7 cellular contexts compared by ENCODE assay signal in the genomic region with DNA sequence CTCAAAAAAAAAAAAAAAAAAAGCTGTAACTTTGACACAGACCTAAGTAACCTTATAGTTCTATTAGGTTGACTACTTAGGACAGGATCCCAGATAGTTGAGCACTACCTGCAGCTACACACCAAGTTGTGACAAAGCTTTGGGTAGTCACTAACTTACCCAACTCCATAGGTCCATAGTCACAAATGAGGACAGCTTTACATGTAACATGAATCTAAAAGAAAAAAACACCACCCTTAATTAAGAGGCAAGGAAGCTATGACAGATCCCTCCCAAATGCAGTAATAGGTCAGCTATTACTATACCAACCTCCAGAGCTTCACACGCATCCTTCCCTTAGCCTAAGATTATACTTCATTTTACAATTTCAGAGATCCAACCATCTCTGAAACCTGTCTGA. TPM values are rescaled to one million over a fixed set of nuclear protein-coding genes. Genes with fewer than 3 reads are reported as not detected.
DNase-seq lines count a peak whose midpoint lies in the region; ATAC-seq and TF ChIP-seq lines count a peak whose summit lies in the region.

No MANE protein-coding gene starts in this region.

- peak overlapping the region; percentile 10 to 82 (median 77); a peak in 5 of 7 replicates for H3K27ac Mint-ChIP-seq in H9

- H3K18ac ChIP-seq in H9 (ENCODE audit: insufficient read length, low read depth, low read length) = no peak overlapping the region

- peaks cover 33 to 59% (median 45%) of the 10 kb centered on the region in 3 experiments for H3K36me3 Mint-ChIP-seq in H9 (ENCODE audit: insufficient read depth in 1 of 3, low read depth in 3 of 3)

- DNase-seq in H9 = no peak
- no peak for DNase-seq in SJSA1 (ENCODE audit: low read depth in 1 of 2, low spot score in 2 of 2)
- no peak for DNase-seq in testis
- DNase-seq in left ventricle myocardium inferior = no peak
- DNase-seq in left cardiac atrium = no peak

- no peak for ATAC-seq in left cardiac atrium

- no peak overlapping the region for H3K23ac ChIP-seq in H9 (ENCODE audit: insufficient read length, low read depth, low read length)

- no peak overlapping the region for H2AK5ac ChIP-seq in H9 (ENCODE audit: insufficient read length, low read length)

- no peak overlapping the region for H4K8ac ChIP-seq in H9 (replicated peaks; ENCODE audit: insufficient read length, low read depth, low read length)

- no peak overlapping the region for H2BK5ac ChIP-seq in H9 (ENCODE audit: insufficient read length, low read length)

- intact Hi-C loops in testis (cut with DNase I; ENCODE audit: low total_unique reads) (no loop called here), left ventricle myocardium inferior (cut with micrococcal nuclease) (no loop called here), left cardiac atrium (cut with DNase I) (no loop called here)

- TF ChIP-seq CTCF in H9 (conservative IDR thresholded peaks at IDR 0.05) (no peak), testis (IDR thresholded peaks at IDR 0.05) (no peak), left ventricle myocardium inferior (IDR thresholded peaks at IDR 0.05; ENCODE audit: borderline replicate concordance) (no peak)

- no peak overlapping the region for H2BK120ac ChIP-seq in H9 (ENCODE audit: low read depth, low read length, poor library complexity, severe bottlenecking)

- peaks cover 19 to 24% of the 10 kb centered on the region in 2 experiments for H3K4me1 Mint-ChIP-seq in H9

- H3T11ph ChIP-seq in H9 (ENCODE audit: low read length) = no peak overlapping the region

- H3K36me3 ChIP-seq in SJSA1 (peaks cover 56% of the 10 kb centered on the region), esophagus (ENCODE audit: control insufficient read depth in 2 of 2, insufficient read depth in 2 of 2, low read length in 1 of 2) (peaks cover 9 to 21% of the 10 kb centered on the region in 2 donors), testis (ENCODE audit: low read depth, missing control alignments) (no peaks in the 10 kb centered on the region), left ventricle myocardium inferior (peaks cover 48% of the 10 kb centered on the region)

- no peak overlapping the region for H2BK15ac ChIP-seq in H9 (ENCODE audit: low read depth, low read length)

- no peak overlapping the region for H4K5ac ChIP-seq in H9 (ENCODE audit: insufficient read length, low read depth, low read length)

- H3K27ac ChIP-seq in H9 (ENCODE audit: insufficient read length, low read depth, low read length) (no peak overlapping the region), SJSA1 (no peak overlapping the region), esophagus (ENCODE audit: low read depth in 2 of 2, low read length in 1 of 2) (no peak overlapping the region), skin epidermis (peak overlapping the region in 4 of 21 experiments; percentile 7 to 96 (median 17)), testis (no peak overlapping the region), left ventricle myocardium inferior (replicated peaks) (no peak overlapping the region)

- no CpG with 5 or more reads among the region's 1 CpG for WGBS in H9 (ENCODE audit: extremely low coverage, insufficient read length, low lambda C conversion rate)
- 73 to 75% methylated on average over 1 of the region's 1 CpG for WGBS in esophagus, 2 donors
- 87 to 96% methylated on average over 1 of the region's 1 CpG for WGBS in testis, 2 donors

- H3K9me3 ChIP-seq in H9 (ENCODE audit: control insufficient read depth, low read depth, low read length) = no peaks in the 10 kb centered on the region
- H3K9me3 ChIP-seq in SJSA1 (replicated peaks) = no peaks in the 10 kb centered on the region
- no peaks in the 10 kb centered on the region for H3K9me3 ChIP-seq in esophagus (ENCODE audit: control insufficient read depth in 2 of 2, insufficient read depth in 1 of 2, low read depth in 1 of 2, low read length in 1 of 2)
- no peaks in the 10 kb centered on the region for H3K9me3 ChIP-seq in testis
- H3K9me3 ChIP-seq in left ventricle myocardium inferior (replicated peaks) = no peaks in the 10 kb centered on the region

- peaks cover 16% of the 10 kb centered on the region; the same call in 1 of the 2 replicates for H3K79me2 ChIP-seq in H9 (ENCODE audit: insufficient read depth, low read length)

- peak overlapping the region; percentile 98 for H3K4me2 ChIP-seq in H9 (ENCODE audit: insufficient read depth, insufficient read length, low read length)

- peaks cover 17% of the 10 kb centered on the region for H3K23me2 ChIP-seq in H9 (ENCODE audit: insufficient read length, low read depth, low read length, poor library complexity, severe bottlenecking)

- peak overlapping the region; percentile 4 for H3K9ac ChIP-seq in H9 (ENCODE audit: extremely low read depth, insufficient read length, low read length)

- H2AFZ ChIP-seq in H9 (ENCODE audit: low read length) = no peak overlapping the region

- H3K9me3 Mint-ChIP-seq in H9 = no peaks in the 10 kb centered on the region; a peak in 1 of 5 replicates

- H3K4ac ChIP-seq in H9 (ENCODE audit: low read depth, low read length) = no peak overlapping the region

- H3K27me3 ChIP-seq in H9 (ENCODE audit: insufficient read depth, low read length) (no peaks in the 10 kb centered on the region), SJSA1 (replicated peaks) (no peaks in the 10 kb centered on the region), esophagus (ENCODE audit: control insufficient read depth in 1 of 2, insufficient read depth in 2 of 2, low read length in 2 of 2) (no peaks in the 10 kb centered on the region), testis (no peaks in the 10 kb centered on the region), left ventricle myocardium inferior (ENCODE audit: low read depth) (no peaks in the 10 kb centered on the region)

- no peak overlapping the region for H3K14ac ChIP-seq in H9 (ENCODE audit: insufficient read depth, low read length)

- peak overlapping the region; percentile 78; the same call in 1 of the 2 replicates for H3K4me3 ChIP-seq in SJSA1
- H3K4me3 ChIP-seq in esophagus (ENCODE audit: low read depth in 1 of 2, low read length in 2 of 2) = peak overlapping the region; percentile 81 to 85
- H3K4me3 ChIP-seq in skin epidermis = peak overlapping the region in 5 of 7 experiments; percentile 73 to 96 (median 91)
- H3K4me3 ChIP-seq in testis = no peak overlapping the region
- H3K4me3 ChIP-seq in left ventricle myocardium inferior = no peak overlapping the region

- peak overlapping the region; percentile 90 to 96 for H3K4me3 Mint-ChIP-seq in H9

- H3K27me3 Mint-ChIP-seq in H9 (ENCODE audit: low read depth) = 0 out of 2 replicates have a peak, but pooled peaks cover 3% of the 10 kb centered on the region

- no peak for TF ChIP-seq POLR2A in testis (IDR thresholded peaks at IDR 0.05)

- no peak overlapping the region for H4K91ac ChIP-seq in H9 (ENCODE audit: insufficient read length, low read depth, low read length)

- no peak overlapping the region for H3K56ac ChIP-seq in H9 (ENCODE audit: insufficient read length, low read depth, low read length)

- H2BK12ac ChIP-seq in H9 (ENCODE audit: insufficient read length, low read depth, low read length) = no peak overlapping the region

- H2BK20ac ChIP-seq in H9 (ENCODE audit: low read depth, low read length, poor library complexity, severe bottlenecking) = no peak overlapping the region

- H3K4me1 ChIP-seq in H9 (ENCODE audit: insufficient read depth, low read length) (no peaks in the 10 kb centered on the region), SJSA1 (replicated peaks) (peaks cover 21% of the 10 kb centered on the region), esophagus (ENCODE audit: control insufficient read depth in 2 of 2, insufficient read depth in 2 of 2, low read length in 1 of 2) (peaks cover 0 to 5% of the 10 kb centered on the region in 2 donors), testis (peaks cover 14% of the 10 kb centered on the region), left ventricle myocardium inferior (peaks cover 43% of the 10 kb centered on the region)

- H4K20me1 ChIP-seq in H9 (ENCODE audit: control insufficient read depth, insufficient read depth, insufficient read length) = no peaks in the 10 kb centered on the region

- no peaks in the 10 kb centered on the region for H3K79me1 ChIP-seq in H9 (ENCODE audit: insufficient read depth, low read depth, low read length, poor library complexity, severe bottlenecking)

RNA-seq across cellular contexts. Expression of a gene that starts 12.7 kb away (rescaled TPM):
- total RNA-seq in H9 (2021) = 13.2 and 15.6 TPM in 2 replicates
- 1.1 and 6.1 TPM in 2 replicates for total RNA-seq in SJSA1 (2014; rRNA removed; shearing (Covaris generic))
- polyA plus RNA-seq in esophagus = under 1 TPM; 0.51 to 0.96 TPM
- total RNA-seq in testis = 1 to 10 TPM; 1.8 to 5.4 TPM
- polyA plus RNA-seq in testis (ENCODE audit: insufficient read depth, low read depth, low replicate concordance) = 4.6 TPM
- 1.2 TPM for total RNA-seq in left ventricle myocardium inferior
- total RNA-seq in left cardiac atrium = 1 to 10 TPM; 1.6 to 2.7 TPM

RNA-seq across cellular contexts. Expression of a gene that starts 26.5 kb away (rescaled TPM):
- total RNA-seq in H9 (2021) (42.2 and 45.0 TPM in 2 replicates), testis (10 to 100 TPM; 15.5 to 22.5 TPM), left ventricle myocardium inferior (13.0 TPM), left cardiac atrium (10 to 100 TPM; 15.5 TPM)
- 17.4 and 26.1 TPM in 2 replicates for total RNA-seq in SJSA1 (2014; rRNA removed; shearing (Covaris generic))
- polyA plus RNA-seq in esophagus (10 to 100 TPM; 20.1 to 27.8 TPM), testis (ENCODE audit: insufficient read depth, low read depth, low replicate concordance) (19.8 TPM)

Comparison
In these comparisons a context has a peak if more than half of its experiments do, and no peak if none do; other contexts are left out.
1. H3K4me3 ChIP-seq: peak in SJSA1 (single experiment), esophagus (2 of 2) and skin epidermis (5 of 7); none in testis (0 of 2) and left ventricle myocardium inferior (single experiment).